ENCODE assay signal across 23 cellular contexts in genomic region chr16:47578033-47578432, GRCh38.
"Had no signal": no experiment of that assay in that cellular context is flagged by ENCODE, and none has a peak within 500 bp of the region (broad histone marks: within the 10 kb centered on the region; RNA-seq: fewer than 3 reads in every experiment).

No MANE protein-coding gene starts in this region.

- H3K36me3 ChIP-seq: gastrocnemius medialis, ovary, transverse colon, uterus had no signal

- DNase-seq: dermis blood vessel endothelial cell; effector memory CD8-positive, alpha-beta T cell; gastrocnemius medialis; head of caudate nucleus; kidney; natural killer cell; occipital lobe; ovary; posterior cingulate gyrus; psoas muscle; right cardiac atrium; spleen; stimulated activated naive B cell treated with anti-CD40 and anti-IgM and Interleukin-4, amounts not matched to agents 10 μg/mL and 1 μg/mL and 100 μg/mL, for 72 hours; transverse colon; upper lobe of right lung; uterus had no signal

- H3K9me3 Mint-ChIP-seq: effector memory CD8-positive, alpha-beta T cell; memory B cell; natural killer cell had no signal

- H3K4me3 Mint-ChIP-seq: effector memory CD8-positive, alpha-beta T cell; memory B cell; natural killer cell; stimulated activated naive B cell treated with anti-CD40 and anti-IgM and Interleukin-4, amounts not matched to agents 10 μg/mL and 1 μg/mL and 100 μg/mL, for 72 hours; stimulated activated naive CD8-positive, alpha-beta T cell treated with anti-CD3 and anti-CD28 coated beads, Interleukin-15, Interleukin-2, amounts not matched to agents 100 ng/mL and 50 ng/mL, for 24 hours had no signal

- ATAC-seq: effector memory CD8-positive, alpha-beta T cell; gastrocnemius medialis; left lobe of liver; natural killer cell; psoas muscle; right cardiac atrium; stimulated activated naive B cell treated with anti-CD40 and anti-IgM and Interleukin-4, amounts not matched to agents 10 μg/mL and 1 μg/mL and 100 μg/mL, for 72 hours; upper lobe of right lung had no signal

- H3K27ac ChIP-seq: coronary artery, gastrocnemius medialis, ovary, psoas muscle, skin epidermis, spleen, suprapubic skin, transverse colon, upper lobe of right lung, uterus had no signal

- H3K4me3 ChIP-seq: coronary artery, gastrocnemius medialis, lung, ovary, psoas muscle, skin epidermis, spleen, suprapubic skin, transverse colon, upper lobe of right lung, uterus had no signal

- H3K27ac Mint-ChIP-seq: stimulated activated naive B cell treated with anti-CD40 and anti-IgM and Interleukin-4, amounts not matched to agents 10 μg/mL and 1 μg/mL and 100 μg/mL, for 72 hours had no signal

- H3K9me3 ChIP-seq: gastrocnemius medialis, ovary, psoas muscle, spleen, suprapubic skin, transverse colon, upper lobe of right lung, uterus had no signal

- H3K27me3 Mint-ChIP-seq: effector memory CD8-positive, alpha-beta T cell; memory B cell; stimulated activated naive B cell treated with anti-CD40 and anti-IgM and Interleukin-4, amounts not matched to agents 10 μg/mL and 1 μg/mL and 100 μg/mL, for 72 hours; stimulated activated naive CD8-positive, alpha-beta T cell treated with anti-CD3 and anti-CD28 coated beads, Interleukin-15, Interleukin-2, amounts not matched to agents 100 ng/mL and 50 ng/mL, for 24 hours had no signal

- H3K27me3 ChIP-seq: gastrocnemius medialis, ovary, spleen, suprapubic skin, transverse colon, upper lobe of right lung, uterus had no signal

- H3K4me1 ChIP-seq: gastrocnemius medialis, suprapubic skin, transverse colon, upper lobe of right lung, uterus had no signal
